8 cellular contexts compared by ENCODE assay signal in genomic region chr11:111977141-111978027, GRCh38. TPM values are rescaled to one million over a fixed set of nuclear protein-coding genes. Genes with fewer than 3 reads are reported as not detected.
DNase-seq lines count a peak whose midpoint lies in the region; ATAC-seq and TF ChIP-seq lines count a peak whose summit lies in the region.

No MANE protein-coding gene starts in this region.

- H3K4me3 Mint-ChIP-seq in activated naive CD8-positive, alpha-beta T cell, result peak overlapping the region; percentile 75

- peak overlapping the region; percentile 17 to 57 for H3K4me3 ChIP-seq in neutrophil (ENCODE audit: low read depth in 1 of 2, low read length in 1 of 2)

- H3K36me3 ChIP-seq in neutrophil, result no peaks in the 10 kb centered on the region

- no peak for TF ChIP-seq CTCF in neutrophil (IDR thresholded peaks at IDR 0.05)

- H3K27me3 ChIP-seq in neutrophil, result peaks cover 54% of the 10 kb centered on the region

- H3K9me3 ChIP-seq in neutrophil, result no peaks in the 10 kb centered on the region

- intact Hi-C loops in Right ventricle myocardium inferior (cut with DNase I), result loop anchor here (2.0 to 5.0 kb wide), 2 partner anchors 43 to 375 kb away; partner anchors contain the start of gene SIK2

- no peak overlapping the region for H3K27ac Mint-ChIP-seq in activated naive CD8-positive, alpha-beta T cell

- ATAC-seq in Right ventricle myocardium inferior (peak; percentile 81), HG02798 (IDR thresholded peaks at IDR 0.05; ENCODE audit: poor library complexity, unreplicated experiment) (no peak)

- DNase-seq in GM03348 (ENCODE audit: low spot score) (peak; percentile 88), LHCN-M2 (ENCODE audit: low read depth) (peak; percentile 37), Right ventricle myocardium inferior (ENCODE audit: missing footprints) (peak; percentile 79), NAMALWA (ENCODE audit: low spot score) (no peak)
- no peak for DNase-seq in effector CD8-positive, alpha-beta T cell (lab: John Stamatoyannopoulos, UW)

- H3K27me3 Mint-ChIP-seq in activated naive CD8-positive, alpha-beta T cell, result peaks cover 9% of the 10 kb centered on the region

- no peak overlapping the region for H3K27ac ChIP-seq in neutrophil

- no peaks in the 10 kb centered on the region for H3K9me3 Mint-ChIP-seq in activated naive CD8-positive, alpha-beta T cell (ENCODE audit: low read depth)

- peaks cover 4 to 10% of the 10 kb centered on the region in 2 experiments for H3K4me1 ChIP-seq in neutrophil (ENCODE audit: control insufficient read depth in 1 of 2, insufficient read depth in 1 of 2, low read depth in 1 of 2, low read length in 1 of 2)

- peaks cover 9% of the 10 kb centered on the region for H3K36me3 Mint-ChIP-seq in activated naive CD8-positive, alpha-beta T cell

- peaks cover 13% of the 10 kb centered on the region for H3K4me1 Mint-ChIP-seq in activated naive CD8-positive, alpha-beta T cell (ENCODE audit: low read depth)

RNA-seq across cellular contexts. Expression of gene DIXDC1, which starts 40.2 kb away (rescaled TPM):
- total RNA-seq in LHCN-M2 (2014; rRNA removed) (17.0 and 17.1 TPM in 2 replicates), Right ventricle myocardium inferior (20.7 TPM)
- polyA plus RNA-seq in LHCN-M2 (2012), result 4.6 TPM

RNA-seq across cellular contexts. Expression of gene DLAT, which starts 47.8 kb away (rescaled TPM):
- total RNA-seq in LHCN-M2 (2014; rRNA removed), result 45.2 and 47.6 TPM in 2 replicates
- polyA plus RNA-seq in LHCN-M2 (2012), result 16.4 TPM
- 157 TPM for total RNA-seq in Right ventricle myocardium inferior

RNA-seq across cellular contexts. Expression of gene C11orf52, which starts 58.7 kb away (rescaled TPM):
- total RNA-seq in LHCN-M2 (2014; rRNA removed), result 1.2 and 2.1 TPM in 2 replicates
- 2.6 TPM for polyA plus RNA-seq in LHCN-M2 (2012)
- total RNA-seq in Right ventricle myocardium inferior, result 1.9 TPM

Comparison
In these comparisons a context has a peak if more than half of its experiments do, and no peak if none do; other contexts are left out.
1. DNase-seq: peak in GM03348 (single experiment), LHCN-M2 (single experiment) and Right ventricle myocardium inferior (single experiment); none in NAMALWA (single experiment) and effector CD8-positive, alpha-beta T cell (single experiment).